11 cellular contexts compared by ENCODE assay signal in the genomic region with DNA sequence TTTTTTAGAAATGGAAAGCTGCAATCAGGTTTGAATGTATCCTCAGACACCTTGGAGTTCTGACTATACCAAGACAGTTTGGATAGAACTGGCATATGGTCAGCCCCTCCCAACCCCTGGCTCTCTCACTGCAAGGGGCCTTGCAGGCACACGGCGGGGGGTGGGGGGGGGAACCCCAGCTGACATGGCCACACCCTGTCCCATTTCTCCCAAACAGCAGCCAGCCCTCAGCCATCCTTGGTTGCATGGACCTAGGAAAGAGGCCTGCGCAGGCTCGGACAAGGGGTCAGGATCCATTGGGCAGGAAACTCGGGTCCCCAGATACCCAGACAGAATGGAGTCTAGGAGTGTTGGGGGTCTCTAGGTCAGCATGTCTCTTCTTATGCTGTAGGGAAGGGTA. TPM values are rescaled to one million over a fixed set of nuclear protein-coding genes. Genes with fewer than 3 reads are reported as not detected.
DNase-seq lines count a peak whose midpoint lies in the region; ATAC-seq and TF ChIP-seq lines count a peak whose summit lies in the region.
"Had no signal": no experiment of that assay in that cellular context is flagged by ENCODE, and none has a peak within 500 bp of the region (broad histone marks: within the 10 kb centered on the region; RNA-seq: fewer than 3 reads in every experiment).

No MANE protein-coding gene starts in this region.

- H3K9me3 ChIP-seq in PC-9 (ENCODE audit: insufficient read depth, low read depth) (no peaks in the 10 kb centered on the region), gastroesophageal sphincter (no peaks in the 10 kb centered on the region)
- H3K9me3 ChIP-seq: BE2C had no signal

- no peaks in the 10 kb centered on the region for H3K36me3 Mint-ChIP-seq in activated T-cell treated with anti-CD3 and anti-CD28 coated beads, Interleukin-2, amount 50 U/mL, for 72 hours (ENCODE audit: insufficient read depth in 2 of 2)
- H3K36me3 Mint-ChIP-seq in stimulated activated memory B cell treated with anti-CD40 and anti-IgM and Interleukin-4, amounts not matched to agents 10 μg/mL and 1 μg/mL and 100 μg/mL, for 72 hours = no peaks in the 10 kb centered on the region
- H3K36me3 Mint-ChIP-seq in CD14-positive monocyte = no peaks in the 10 kb centered on the region

- H3K27ac ChIP-seq in PC-9 = no peak overlapping the region
- H3K27ac ChIP-seq in gastroesophageal sphincter = peak overlapping the region; percentile 52 to 85 (median 82)

- no peak overlapping the region for H3K27ac Mint-ChIP-seq in activated T-cell treated with anti-CD3 and anti-CD28 coated beads, Interleukin-2, amount 50 U/mL, for 72 hours
- peak overlapping the region; percentile 20 for H3K27ac Mint-ChIP-seq in stimulated activated memory B cell treated with anti-CD40 and anti-IgM and Interleukin-4, amounts not matched to agents 10 μg/mL and 1 μg/mL and 100 μg/mL, for 72 hours
- no peak overlapping the region for H3K27ac Mint-ChIP-seq in CD14-positive monocyte

- BruUV-seq in PC-9 (replicated peaks; lab: Mats Ljungman, UMichigan) = no TSS peak

- no peaks in the 10 kb centered on the region for H3K27me3 Mint-ChIP-seq in activated T-cell treated with anti-CD3 and anti-CD28 coated beads, Interleukin-2, amount 50 U/mL, for 72 hours (ENCODE audit: low read depth)
- no peaks in the 10 kb centered on the region for H3K27me3 Mint-ChIP-seq in stimulated activated memory B cell treated with anti-CD40 and anti-IgM and Interleukin-4, amounts not matched to agents 10 μg/mL and 1 μg/mL and 100 μg/mL, for 72 hours
- H3K27me3 Mint-ChIP-seq in CD14-positive monocyte (ENCODE audit: low read depth in 3 of 3) = peaks cover 6 to 15% (median 6%) of the 10 kb centered on the region in 3 donors

- H2AFZ ChIP-seq in PC-9 = no peak overlapping the region

- H3K4me3 ChIP-seq in PC-9 = no peak overlapping the region
- H3K4me3 ChIP-seq in gastroesophageal sphincter = no peak overlapping the region

- POLR2A ChIA-PET in PC-9 (lab: Charles Lee; ENCODE audit: unreplicated experiment) = no interaction called here

- ATAC-seq in activated T-cell treated with anti-CD3 and anti-CD28 coated beads, Interleukin-2, amount 50 U/mL, for 72 hours (replicated peaks in 1 of 2) = no peak
- ATAC-seq in gastroesophageal sphincter = no peak
- no peak for ATAC-seq in stimulated activated memory B cell treated with anti-CD40 and anti-IgM and Interleukin-4, amounts not matched to agents 10 μg/mL and 1 μg/mL and 100 μg/mL, for 72 hours
- ATAC-seq in HG02981 (IDR thresholded peaks at IDR 0.05; ENCODE audit: unreplicated experiment) = no peak

- no peak for TF ChIP-seq EP300 in gastroesophageal sphincter (IDR thresholded peaks at IDR 0.05)

- CTCF ChIA-PET in PC-9 (lab: Charles Lee) = interaction anchor here (1.1 kb wide), 1 partner anchor 28 kb away, joined by 3 read pairs; no protein-coding TSS in a partner anchor

- no peaks in the 10 kb centered on the region for H4K20me1 ChIP-seq in PC-9 (ENCODE audit: insufficient read depth)

- H3K27me3 ChIP-seq in PC-9 (ENCODE audit: insufficient read depth, low read depth) (no peaks in the 10 kb centered on the region), gastroesophageal sphincter (no peaks in the 10 kb centered on the region)
- H3K27me3 ChIP-seq: BE2C had no signal

- WGBS in gastroesophageal sphincter (ENCODE audit: low coverage in 1 of 2), 2 donors = 70% methylated on average over 2 of the region's 5 CpGs; no CpG with 5 or more reads in 1 of the 2 donors

- H3K36me3 ChIP-seq in PC-9 (ENCODE audit: low read depth) (no peaks in the 10 kb centered on the region), gastroesophageal sphincter (peaks cover 0 to 63% of the 10 kb centered on the region in 2 donors)
- H3K36me3 ChIP-seq: BE2C had no signal

- H3K9me2 ChIP-seq in PC-9 (ENCODE audit: insufficient read depth) = no peaks in the 10 kb centered on the region

- DNase-seq in activated T-cell treated with anti-CD3 and anti-CD28 coated beads, Interleukin-2, amount 50 U/mL, for 72 hours = no peak
- no peak for DNase-seq in activated T-cell treated with anti-CD3 and anti-CD28 coated beads, Interleukin-2, amount 50 U/mL, for 48 hours
- DNase-seq in PC-9 (no peak), CD14-positive monocyte (ENCODE audit: low spot score) (no peak), NOMO-1 treated with DMSO at 0.1 percent for 48 hours (lab: John Stamatoyannopoulos, UW; ENCODE audit: unreplicated experiment) (no peak)
- DNase-seq: BE2C had no signal

- H3K79me2 ChIP-seq in PC-9 (ENCODE audit: low read depth) = no peaks in the 10 kb centered on the region

- intact Hi-C loops in PC-9 (cut with micrococcal nuclease; ENCODE audit: unreplicated experiment) = loop anchor here (5.0 kb wide), 1 partner anchor 59 kb away; no protein-coding TSS in a partner anchor
- intact Hi-C loops in CD14-positive monocyte (cut with micrococcal nuclease) = no loop called here

- no peak for TF ChIP-seq POLR2A in gastroesophageal sphincter (IDR thresholded peaks at IDR 0.05)

- peaks cover 15% of the 10 kb centered on the region for H3F3A ChIP-seq in PC-9 (ENCODE audit: insufficient read depth, low read depth)

- peak overlapping the region; percentile 56 to 68 for H3K4me3 Mint-ChIP-seq in activated T-cell treated with anti-CD3 and anti-CD28 coated beads, Interleukin-2, amount 50 U/mL, for 72 hours
- H3K4me3 Mint-ChIP-seq in stimulated activated memory B cell treated with anti-CD40 and anti-IgM and Interleukin-4, amounts not matched to agents 10 μg/mL and 1 μg/mL and 100 μg/mL, for 72 hours = no peak overlapping the region
- no peak overlapping the region for H3K4me3 Mint-ChIP-seq in CD14-positive monocyte

- H3K4me1 ChIP-seq in PC-9 (replicated peaks; ENCODE audit: insufficient read depth) = no peaks in the 10 kb centered on the region
- peaks cover 0 to 21% (median 10%) of the 10 kb centered on the region in 3 donors for H3K4me1 ChIP-seq in gastroesophageal sphincter
- H3K4me1 ChIP-seq: BE2C had no signal

- peak overlapping the region; percentile 99; the same call in 1 of the 2 replicates for H3K4me2 ChIP-seq in PC-9

- peaks cover 6% of the 10 kb centered on the region for H3K4me1 Mint-ChIP-seq in activated T-cell treated with anti-CD3 and anti-CD28 coated beads, Interleukin-2, amount 50 U/mL, for 72 hours (ENCODE audit: low read depth)
- H3K4me1 Mint-ChIP-seq in stimulated activated memory B cell treated with anti-CD40 and anti-IgM and Interleukin-4, amounts not matched to agents 10 μg/mL and 1 μg/mL and 100 μg/mL, for 72 hours = peaks cover 4% of the 10 kb centered on the region
- peaks cover 10% of the 10 kb centered on the region for H3K4me1 Mint-ChIP-seq in CD14-positive monocyte

- TF ChIP-seq CTCF in PC-9 (conservative IDR thresholded peaks at IDR 0.05) (no peak), gastroesophageal sphincter (IDR thresholded peaks at IDR 0.05) (no peak), CD14-positive monocyte (IDR thresholded peaks at IDR 0.05) (no peak)

- no peaks in the 10 kb centered on the region for H3K9me3 Mint-ChIP-seq in activated T-cell treated with anti-CD3 and anti-CD28 coated beads, Interleukin-2, amount 50 U/mL, for 72 hours
- H3K9me3 Mint-ChIP-seq in stimulated activated memory B cell treated with anti-CD40 and anti-IgM and Interleukin-4, amounts not matched to agents 10 μg/mL and 1 μg/mL and 100 μg/mL, for 72 hours = no peaks in the 10 kb centered on the region
- H3K9me3 Mint-ChIP-seq in CD14-positive monocyte = no peaks in the 10 kb centered on the region

RNA-seq across cellular contexts. Expression of gene CAND2, which starts 14.5 kb away (rescaled TPM):
- 1 to 10 TPM; 1.2 to 1.8 TPM for total RNA-seq in activated T-cell treated with anti-CD3 and anti-CD28 coated beads, Interleukin-2, amount 50 U/mL, for 72 hours
- 0.30 and 0.37 TPM in 2 replicates for total RNA-seq in PC-9 (2021)
- total RNA-seq in gastroesophageal sphincter = 10 to 100 TPM; 11.5 to 29.9 (median 19.4) TPM
- not detected for polyA plus RNA-seq in CD14-positive monocyte

RNA-seq across cellular contexts. Expression of gene RPL32, which starts 30.4 kb away (rescaled TPM):
- 1,000 to 10,000 TPM; 2,781 to 2,931 TPM for total RNA-seq in activated T-cell treated with anti-CD3 and anti-CD28 coated beads, Interleukin-2, amount 50 U/mL, for 72 hours
- total RNA-seq in PC-9 (2021) = 1,195 and 1,662 TPM in 2 replicates
- 100 to 1,000 TPM; 679 to 924 (median 775) TPM for total RNA-seq in gastroesophageal sphincter
- 1,000 to 10,000 TPM in 1 of 2 donors, 100 to 1,000 TPM in 1; 942 to 1,052 TPM for polyA plus RNA-seq in CD14-positive monocyte

RNA-seq across cellular contexts. Expression of gene TMEM40, which starts 51.9 kb away (rescaled TPM):
- not detected for total RNA-seq in activated T-cell treated with anti-CD3 and anti-CD28 coated beads, Interleukin-2, amount 50 U/mL, for 72 hours
- 30.5 and 33.9 TPM in 2 replicates for total RNA-seq in PC-9 (2021)
- 1 to 10 TPM in 1 of 4 donors, not detected in 3; 3.0 TPM for total RNA-seq in gastroesophageal sphincter
- under 1 TPM in 1 of 2 donors, not detected in 1; 0.92 TPM for polyA plus RNA-seq in CD14-positive monocyte
- total RNA-seq: IMR-90; T-helper 1 cell treated with Interleukin-12 subunit alpha and Interleukin-12 subunit beta and Interleukin-4 antibody, amounts not matched to agents 30 ng/mL and 1 ng/mL, for 36 hours had no signal

Comparison
In these comparisons a context has a peak if more than half of its experiments do, and no peak if none do; other contexts are left out.
1. H3K4me3 Mint-ChIP-seq: peak in activated T-cell treated with anti-CD3 and anti-CD28 coated beads, Interleukin-2, amount 50 U/mL, for 72 hours (2 of 2); none in stimulated activated memory B cell treated with anti-CD40 and anti-IgM and Interleukin-4, amounts not matched to agents 10 μg/mL and 1 μg/mL and 100 μg/mL, for 72 hours (single experiment) and CD14-positive monocyte (0 of 2).